ENCODE assay signal across 8 cellular contexts in genomic region chr3:71066849-71067261, GRCh38.
DNase-seq lines count a peak whose midpoint lies in the region; FAIRE-seq and TF ChIP-seq lines count a peak whose summit lies in the region.

No MANE protein-coding gene starts in this region.

- H3K4me3 ChIP-seq in HUES6 (ENCODE audit: low read depth, low read length) (peak overlapping the region; percentile 63), endothelial cell of umbilical vein (replicated peaks in 1 of 3; ENCODE audit: insufficient read depth in 1 of 3, low read depth in 1 of 3, low read length in 3 of 3) (no peak overlapping the region), prostate gland (no peak overlapping the region)

- peaks cover 55% of the 10 kb centered on the region for H3K4me1 ChIP-seq in HUES6 (ENCODE audit: control insufficient read depth, insufficient read depth, low read length)
- peaks cover 31% of the 10 kb centered on the region for H3K4me1 ChIP-seq in endothelial cell of umbilical vein (ENCODE audit: control insufficient read depth, extremely low read depth, insufficient read depth, low read length)
- H3K4me1 ChIP-seq in prostate gland (replicated peaks): peaks cover 9% of the 10 kb centered on the region

- BruUV-seq in endothelial cell of umbilical vein (replicated peaks; lab: Mats Ljungman, UMichigan): no TSS peak

- dilution Hi-C loops in endothelial cell of umbilical vein (cut with MboI; ENCODE audit: extremely low pct_ligation_motif_present, low sequenced_read_pairs): no loop called here

- FAIRE-seq in endothelial cell of umbilical vein (lab: Jason Lieb, UNC) (no peak), GM19239 (lab: Jason Lieb, UNC) (no peak)

- WGBS in prostate gland: 13% methylated on average over 3 of the region's 3 CpGs

- CTCF ChIA-PET in endothelial cell of umbilical vein (lab: Charles Lee): interaction anchor here (1.6 kb wide), 1 partner anchor 350 kb away, joined by 4 read pairs; no protein-coding TSS in a partner anchor

- H3K9me3 ChIP-seq in HUES6 (ENCODE audit: control insufficient read depth, insufficient read depth, low read depth, low read length) (no peaks in the 10 kb centered on the region), endothelial cell of umbilical vein (replicated peaks; ENCODE audit: control insufficient read depth, insufficient read depth, low read length) (no peaks in the 10 kb centered on the region), prostate gland (no peaks in the 10 kb centered on the region)

- intact Hi-C loops in endothelial cell of umbilical vein (cut with micrococcal nuclease): loop anchor here (10.0 kb wide), 1 partner anchor 972 kb away; no protein-coding TSS in a partner anchor
- intact Hi-C loops in prostate gland (cut with DNase I): loop anchor here (5.0 kb wide), 2 partner anchors 350 to 585 kb away; no protein-coding TSS in a partner anchor

- no peak overlapping the region for H2AFZ ChIP-seq in endothelial cell of umbilical vein (ENCODE audit: low read depth, low read length)

- POLR2A ChIA-PET in endothelial cell of umbilical vein (lab: Charles Lee): no interaction called here

- H3K27me3 ChIP-seq in HUES6 (ENCODE audit: control insufficient read depth, insufficient read depth, low read length): no peaks in the 10 kb centered on the region
- H3K27me3 ChIP-seq in endothelial cell of umbilical vein (ENCODE audit: control insufficient read depth in 2 of 2, insufficient read depth in 2 of 2, low read length in 2 of 2): no peaks in the 10 kb centered on the region
- no peaks in the 10 kb centered on the region for H3K27me3 ChIP-seq in prostate gland (replicated peaks; ENCODE audit: insufficient read depth)

- H3K9me1 ChIP-seq in endothelial cell of umbilical vein (replicated peaks; ENCODE audit: control insufficient read depth, extremely low read depth, insufficient read depth, low read length): no peaks in the 10 kb centered on the region

- H3K9ac ChIP-seq in HUES6 (ENCODE audit: low read length): no peak overlapping the region
- no peak overlapping the region for H3K9ac ChIP-seq in endothelial cell of umbilical vein (replicated peaks; ENCODE audit: extremely low read depth, insufficient read depth, low read length)

- H3K36me3 ChIP-seq in HUES6 (ENCODE audit: control insufficient read depth, insufficient read depth, low read length) (no peaks in the 10 kb centered on the region), endothelial cell of umbilical vein (ENCODE audit: control insufficient read depth in 2 of 2, extremely low read depth in 1 of 2, insufficient read depth in 2 of 2, low read length in 2 of 2) (no peaks in the 10 kb centered on the region), prostate gland (no peaks in the 10 kb centered on the region)

- H3K27ac ChIP-seq in HUES6 (ENCODE audit: low read depth, low read length): no peak overlapping the region
- peak overlapping the region; percentile 98 for H3K27ac ChIP-seq in endothelial cell of umbilical vein (ENCODE audit: insufficient read depth, low read depth, low read length)
- H3K27ac ChIP-seq in prostate gland: peak overlapping the region; percentile 96 to 99

- peaks cover 30% of the 10 kb centered on the region for H3K79me2 ChIP-seq in endothelial cell of umbilical vein (ENCODE audit: control insufficient read depth, insufficient read depth, low read length)

- peak overlapping the region; percentile 86 for H3K4me2 ChIP-seq in endothelial cell of umbilical vein (ENCODE audit: insufficient read depth, low read length)

- H4K20me1 ChIP-seq in endothelial cell of umbilical vein (replicated peaks; ENCODE audit: control insufficient read depth, extremely low read depth, insufficient read depth, low read length): no peaks in the 10 kb centered on the region

- peak; percentile 59 for DNase-seq in T-helper 22 cell (ENCODE audit: low read depth)
- DNase-seq in endothelial cell of umbilical vein (ENCODE audit: low read depth, low spot score): peak; percentile 53
- DNase-seq in prostate gland (ENCODE audit: low spot score): no peak
- no peak for DNase-seq in NCI-H774 (lab: John Stamatoyannopoulos, UW)
- no peak for DNase-seq in GM19238 (ENCODE audit: insufficient read length, low spot score)
- DNase-seq in GM19239 (ENCODE audit: insufficient read length, low spot score): no peak
- DNase-seq in NCI-H1436 treated with DMSO at 0.1 percent for 48 hours (lab: John Stamatoyannopoulos, UW): no peak

- TF ChIP-seq CTCF in endothelial cell of umbilical vein (IDR thresholded peaks at IDR 0.05; ENCODE audit: extremely low read depth in 1 of 2, insufficient read depth in 1 of 2, low read depth in 1 of 2, low read length in 2 of 2) (no peak), prostate gland (IDR thresholded peaks at IDR 0.05) (no peak)

- TF ChIP-seq POLR2A in endothelial cell of umbilical vein (IDR thresholded peaks at IDR 0.05; ENCODE audit: low read depth, low read length) (no peak), prostate gland (IDR thresholded peaks at IDR 0.05) (no peak)

TF ChIP-seq in endothelial cell of umbilical vein, 7 proteins besides CTCF, POLR2A, EP300 and RAD21:
- TF ChIP-seq FOS (IDR thresholded peaks at IDR 0.05; ENCODE audit: borderline replicate concordance, insufficient read depth, low read length) (peak; percentile 19), JUN (IDR thresholded peaks at IDR 0.05; ENCODE audit: borderline replicate concordance, insufficient read depth, insufficient read length, low read depth) (no peak), POLR2AphosphoS5 (IDR thresholded peaks at IDR 0.05; ENCODE audit: insufficient read depth, low read depth, low read length) (no peak)
TF ChIP-seq in endothelial cell of umbilical vein: peak in this region for 1.

Comparison
In these comparisons a context has a peak if more than half of its experiments do, and no peak if none do; other contexts are left out.
1. DNase-seq: peak in T-helper 22 cell (single experiment) and endothelial cell of umbilical vein (single experiment); none in prostate gland (single experiment), NCI-H774 (single experiment), GM19238 (single experiment), GM19239 (single experiment) and NCI-H1436 treated with DMSO at 0.1 percent for 48 hours (single experiment).